Comparison of ENCODE assay signal across 28 cellular contexts in genomic region chr2:184057910-184058309, GRCh38.
"Had no signal": no experiment of that assay in that cellular context is flagged by ENCODE, and none has a peak within 500 bp of the region (broad histone marks: within the 10 kb centered on the region; RNA-seq: fewer than 3 reads in every experiment).

No MANE protein-coding gene starts in this region.

- H3K27me3 ChIP-seq: dorsolateral prefrontal cortex, esophagus squamous epithelium, gastrocnemius medialis, heart right ventricle, left lung had no signal

- DNase-seq: dermis blood vessel endothelial cell; dorsolateral prefrontal cortex; effector CD8-positive, alpha-beta T cell; effector memory CD8-positive, alpha-beta T cell; endodermal cell; erythroblast; esophagus squamous epithelium; foreskin fibroblast; foreskin melanocyte; gastrocnemius medialis; glutamatergic neuron; head of caudate nucleus; heart right ventricle; hippocampal formation; left cardiac atrium; left lung; left ventricle myocardium superior; lower lobe of right lung; mesenchymal stem cell; mucosa of descending colon; naive B cell had no signal

- H3K4me1 ChIP-seq: gastrocnemius medialis, heart right ventricle, left lung, lower lobe of right lung had no signal

- H3K9me3 ChIP-seq: esophagus squamous epithelium, gastrocnemius medialis, lower lobe of right lung, mucosa of descending colon had no signal

- H3K4me3 ChIP-seq: coronary artery, dorsolateral prefrontal cortex, esophagus squamous epithelium, gastrocnemius medialis, heart right ventricle, left lung, lower lobe of right lung, mucosa of descending colon had no signal

- ATAC-seq: effector memory CD8-positive, alpha-beta T cell; esophagus mucosa; gastrocnemius medialis; heart right ventricle; left cardiac atrium; left lung; left ventricle myocardium superior; lower lobe of right lung; mucosa of descending colon had no signal

- H3K36me3 ChIP-seq: esophagus squamous epithelium, gastrocnemius medialis, heart right ventricle, left lung, lower lobe of right lung had no signal

- H3K27ac ChIP-seq: coronary artery, dorsolateral prefrontal cortex, epithelial cell of prostate, esophagus squamous epithelium, gastrocnemius medialis, heart right ventricle, left lung, lower lobe of right lung had no signal

- FAIRE-seq: colon, endometrium, islet of Langerhans, keratinocyte had no signal
